16 cellular contexts compared by ENCODE assay signal in the genomic region with DNA sequence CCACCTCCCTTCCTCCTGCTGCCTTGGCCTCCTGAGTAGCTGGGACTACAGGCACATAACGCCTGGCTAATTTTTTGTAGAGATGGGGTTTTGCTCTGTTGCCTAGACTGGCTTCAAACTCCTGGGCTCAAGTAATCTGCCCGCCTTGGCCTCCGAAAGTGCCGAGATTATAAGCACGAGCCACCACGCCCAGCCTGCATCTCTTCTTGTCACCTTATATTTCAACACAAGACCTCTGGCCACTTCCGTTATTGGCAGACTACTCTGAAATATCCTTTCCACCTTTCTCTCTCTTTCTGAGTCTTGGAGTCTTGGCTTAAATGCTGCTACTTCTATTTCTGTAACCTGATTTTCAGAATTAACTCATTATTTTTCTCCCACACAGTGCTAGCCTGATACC. TPM values are rescaled to one million over a fixed set of nuclear protein-coding genes. Genes with fewer than 3 reads are reported as not detected.
DNase-seq lines count a peak whose midpoint lies in the region; ATAC-seq and TF ChIP-seq lines count a peak whose summit lies in the region.
"Had no signal": no experiment of that assay in that cellular context is flagged by ENCODE, and none has a peak within 500 bp of the region (broad histone marks: within the 10 kb centered on the region; RNA-seq: fewer than 3 reads in every experiment).

No MANE protein-coding gene starts in this region.

- H3K9me3 Mint-ChIP-seq in activated T-cell treated with anti-CD3 and anti-CD28 coated beads, Interleukin-2, amount 50 U/mL, for 24 hours: peaks cover 5% of the 10 kb centered on the region
- no peaks in the 10 kb centered on the region for H3K9me3 Mint-ChIP-seq in central memory CD8-positive, alpha-beta T cell

- no peak for DNase-seq in activated T-cell treated with anti-CD3 and anti-CD28 coated beads, Interleukin-2, amount 50 U/mL, for 24 hours
- DNase-seq in activated T-cell treated with anti-CD3 and anti-CD28 coated beads for 4 hours: no peak
- DNase-seq in NOMO-1 treated with DMSO at 0.1 percent for 48 hours (lab: John Stamatoyannopoulos, UW; ENCODE audit: unreplicated experiment): peak; percentile 83
- DNase-seq in central memory CD8-positive, alpha-beta T cell (ENCODE audit: low spot score in 2 of 2): no peak
- no peak for DNase-seq in GM13977 (ENCODE audit: low spot score)
- DNase-seq in kidney glomerular epithelial cell (lab: John Stamatoyannopoulos, UW): no peak
- DNase-seq: anterior cingulate cortex, Calu3, left colon, NCI-H2171, retina had no signal

- no peaks in the 10 kb centered on the region for H3K9me3 ChIP-seq in skeletal muscle tissue (ENCODE audit: control insufficient read depth in 3 of 3, low read length in 3 of 3)
- H3K9me3 ChIP-seq: A549 had no signal

- peaks cover 68% of the 10 kb centered on the region for H3K4me1 Mint-ChIP-seq in activated T-cell treated with anti-CD3 and anti-CD28 coated beads, Interleukin-2, amount 50 U/mL, for 24 hours (ENCODE audit: low read depth)
- H3K4me1 Mint-ChIP-seq in central memory CD8-positive, alpha-beta T cell: peaks cover 48% of the 10 kb centered on the region

- no peak overlapping the region for H3K4me3 Mint-ChIP-seq in activated T-cell treated with anti-CD3 and anti-CD28 coated beads, Interleukin-2, amount 50 U/mL, for 24 hours
- peak overlapping the region; percentile 46 for H3K4me3 Mint-ChIP-seq in central memory CD8-positive, alpha-beta T cell

- H3K4me1 ChIP-seq in skeletal muscle tissue (ENCODE audit: control insufficient read depth in 3 of 3, insufficient read depth in 3 of 3, low read length in 3 of 3): peaks cover 24 to 33% (median 30%) of the 10 kb centered on the region in 3 donors

- H3K27me3 Mint-ChIP-seq in activated T-cell treated with anti-CD3 and anti-CD28 coated beads, Interleukin-2, amount 50 U/mL, for 24 hours: no peaks in the 10 kb centered on the region
- H3K27me3 Mint-ChIP-seq in central memory CD8-positive, alpha-beta T cell: no peaks in the 10 kb centered on the region

- no peaks in the 10 kb centered on the region for H3K27me3 ChIP-seq in skeletal muscle tissue (ENCODE audit: control insufficient read depth in 3 of 3, insufficient read depth in 3 of 3, low read length in 3 of 3)

- no peak for ATAC-seq in central memory CD8-positive, alpha-beta T cell (replicated peaks; ENCODE audit: extremely low read depth, poor library complexity, severe bottlenecking)
- no peak for ATAC-seq in HG03280 (IDR thresholded peaks at IDR 0.05; ENCODE audit: unreplicated experiment)
- ATAC-seq: A549, esophagus mucosa, left colon had no signal

- no peak for TF ChIP-seq CTCF in GM13977 (IDR thresholded peaks at IDR 0.05; ENCODE audit: extremely low read depth, insufficient read depth, missing control alignments)

- H3K27ac Mint-ChIP-seq in activated T-cell treated with anti-CD3 and anti-CD28 coated beads, Interleukin-2, amount 50 U/mL, for 24 hours: peak overlapping the region; percentile 74
- H3K27ac Mint-ChIP-seq in central memory CD8-positive, alpha-beta T cell (ENCODE audit: low read depth): peak overlapping the region; percentile 79

- H3K4me3 ChIP-seq in skeletal muscle tissue (ENCODE audit: low read length in 3 of 3): peak overlapping the region in 1 of 3 donors; percentile 27
- H3K4me3 ChIP-seq: A549 had no signal

- H3K27ac ChIP-seq in skeletal muscle tissue (ENCODE audit: low read depth, low read length): peak overlapping the region; percentile 37
- H3K27ac ChIP-seq: A549, VCaP had no signal

- in situ Hi-C loops in GM13977 (cut with MboI; ENCODE audit: low pct_unique_long_range_greater_than_20kb, low sequenced_read_pairs, unreplicated experiment): no loop called here

- peaks cover 0 to 5% (median 0%) of the 10 kb centered on the region in 3 donors for H3K36me3 ChIP-seq in skeletal muscle tissue (ENCODE audit: control insufficient read depth in 3 of 3, insufficient read depth in 3 of 3, low read length in 3 of 3)

- H3K36me3 Mint-ChIP-seq in activated T-cell treated with anti-CD3 and anti-CD28 coated beads, Interleukin-2, amount 50 U/mL, for 24 hours (ENCODE audit: low read depth): peaks cover 58% of the 10 kb centered on the region
- H3K36me3 Mint-ChIP-seq in central memory CD8-positive, alpha-beta T cell (ENCODE audit: insufficient read depth): peaks cover 23% of the 10 kb centered on the region

- H3K9ac ChIP-seq in skeletal muscle tissue (ENCODE audit: low read depth in 1 of 3, low read length in 3 of 3): peak overlapping the region in 1 of 3 donors; percentile 22

RNA-seq across cellular contexts. Expression of gene KIAA0232, which starts 5.6 kb away (rescaled TPM):
- total RNA-seq in skeletal muscle tissue: 12.5 TPM
